In the genomic region with DNA sequence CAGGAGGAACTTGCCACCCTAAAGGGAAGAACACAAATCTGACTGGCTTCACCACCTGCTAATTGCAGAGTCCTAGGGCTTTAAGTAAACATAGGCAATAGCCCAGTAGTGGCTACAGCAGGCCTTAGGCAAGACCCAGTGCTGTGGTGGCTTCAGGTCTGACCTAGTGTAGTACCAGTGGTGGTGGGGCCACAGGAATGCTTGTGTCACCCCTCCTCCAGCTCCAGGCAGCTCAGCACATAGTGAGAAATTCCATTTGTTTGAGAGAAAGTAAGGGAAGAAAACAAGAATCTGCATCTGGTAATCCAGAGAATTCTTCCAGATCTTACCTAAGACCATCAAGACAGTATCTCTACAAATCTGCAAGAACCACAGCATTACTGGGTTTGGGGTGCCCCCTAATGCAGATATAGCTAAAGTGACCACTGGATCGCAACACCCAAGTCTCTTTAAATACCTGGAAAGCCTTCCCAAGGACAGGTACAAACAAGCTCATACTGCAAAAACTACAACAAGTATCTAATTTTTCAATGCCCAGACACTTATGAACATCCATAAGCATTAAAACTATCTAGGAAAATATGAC, we compare ENCODE assay signal across 1 cellular context.
TF ChIP-seq lines count a peak whose summit lies in the region.

No MANE protein-coding gene starts in this region.

TF ChIP-seq in GM23338, 12 proteins besides CTCF, POLR2A, EP300 and RAD21:
- TF ChIP-seq, protein P1, sequence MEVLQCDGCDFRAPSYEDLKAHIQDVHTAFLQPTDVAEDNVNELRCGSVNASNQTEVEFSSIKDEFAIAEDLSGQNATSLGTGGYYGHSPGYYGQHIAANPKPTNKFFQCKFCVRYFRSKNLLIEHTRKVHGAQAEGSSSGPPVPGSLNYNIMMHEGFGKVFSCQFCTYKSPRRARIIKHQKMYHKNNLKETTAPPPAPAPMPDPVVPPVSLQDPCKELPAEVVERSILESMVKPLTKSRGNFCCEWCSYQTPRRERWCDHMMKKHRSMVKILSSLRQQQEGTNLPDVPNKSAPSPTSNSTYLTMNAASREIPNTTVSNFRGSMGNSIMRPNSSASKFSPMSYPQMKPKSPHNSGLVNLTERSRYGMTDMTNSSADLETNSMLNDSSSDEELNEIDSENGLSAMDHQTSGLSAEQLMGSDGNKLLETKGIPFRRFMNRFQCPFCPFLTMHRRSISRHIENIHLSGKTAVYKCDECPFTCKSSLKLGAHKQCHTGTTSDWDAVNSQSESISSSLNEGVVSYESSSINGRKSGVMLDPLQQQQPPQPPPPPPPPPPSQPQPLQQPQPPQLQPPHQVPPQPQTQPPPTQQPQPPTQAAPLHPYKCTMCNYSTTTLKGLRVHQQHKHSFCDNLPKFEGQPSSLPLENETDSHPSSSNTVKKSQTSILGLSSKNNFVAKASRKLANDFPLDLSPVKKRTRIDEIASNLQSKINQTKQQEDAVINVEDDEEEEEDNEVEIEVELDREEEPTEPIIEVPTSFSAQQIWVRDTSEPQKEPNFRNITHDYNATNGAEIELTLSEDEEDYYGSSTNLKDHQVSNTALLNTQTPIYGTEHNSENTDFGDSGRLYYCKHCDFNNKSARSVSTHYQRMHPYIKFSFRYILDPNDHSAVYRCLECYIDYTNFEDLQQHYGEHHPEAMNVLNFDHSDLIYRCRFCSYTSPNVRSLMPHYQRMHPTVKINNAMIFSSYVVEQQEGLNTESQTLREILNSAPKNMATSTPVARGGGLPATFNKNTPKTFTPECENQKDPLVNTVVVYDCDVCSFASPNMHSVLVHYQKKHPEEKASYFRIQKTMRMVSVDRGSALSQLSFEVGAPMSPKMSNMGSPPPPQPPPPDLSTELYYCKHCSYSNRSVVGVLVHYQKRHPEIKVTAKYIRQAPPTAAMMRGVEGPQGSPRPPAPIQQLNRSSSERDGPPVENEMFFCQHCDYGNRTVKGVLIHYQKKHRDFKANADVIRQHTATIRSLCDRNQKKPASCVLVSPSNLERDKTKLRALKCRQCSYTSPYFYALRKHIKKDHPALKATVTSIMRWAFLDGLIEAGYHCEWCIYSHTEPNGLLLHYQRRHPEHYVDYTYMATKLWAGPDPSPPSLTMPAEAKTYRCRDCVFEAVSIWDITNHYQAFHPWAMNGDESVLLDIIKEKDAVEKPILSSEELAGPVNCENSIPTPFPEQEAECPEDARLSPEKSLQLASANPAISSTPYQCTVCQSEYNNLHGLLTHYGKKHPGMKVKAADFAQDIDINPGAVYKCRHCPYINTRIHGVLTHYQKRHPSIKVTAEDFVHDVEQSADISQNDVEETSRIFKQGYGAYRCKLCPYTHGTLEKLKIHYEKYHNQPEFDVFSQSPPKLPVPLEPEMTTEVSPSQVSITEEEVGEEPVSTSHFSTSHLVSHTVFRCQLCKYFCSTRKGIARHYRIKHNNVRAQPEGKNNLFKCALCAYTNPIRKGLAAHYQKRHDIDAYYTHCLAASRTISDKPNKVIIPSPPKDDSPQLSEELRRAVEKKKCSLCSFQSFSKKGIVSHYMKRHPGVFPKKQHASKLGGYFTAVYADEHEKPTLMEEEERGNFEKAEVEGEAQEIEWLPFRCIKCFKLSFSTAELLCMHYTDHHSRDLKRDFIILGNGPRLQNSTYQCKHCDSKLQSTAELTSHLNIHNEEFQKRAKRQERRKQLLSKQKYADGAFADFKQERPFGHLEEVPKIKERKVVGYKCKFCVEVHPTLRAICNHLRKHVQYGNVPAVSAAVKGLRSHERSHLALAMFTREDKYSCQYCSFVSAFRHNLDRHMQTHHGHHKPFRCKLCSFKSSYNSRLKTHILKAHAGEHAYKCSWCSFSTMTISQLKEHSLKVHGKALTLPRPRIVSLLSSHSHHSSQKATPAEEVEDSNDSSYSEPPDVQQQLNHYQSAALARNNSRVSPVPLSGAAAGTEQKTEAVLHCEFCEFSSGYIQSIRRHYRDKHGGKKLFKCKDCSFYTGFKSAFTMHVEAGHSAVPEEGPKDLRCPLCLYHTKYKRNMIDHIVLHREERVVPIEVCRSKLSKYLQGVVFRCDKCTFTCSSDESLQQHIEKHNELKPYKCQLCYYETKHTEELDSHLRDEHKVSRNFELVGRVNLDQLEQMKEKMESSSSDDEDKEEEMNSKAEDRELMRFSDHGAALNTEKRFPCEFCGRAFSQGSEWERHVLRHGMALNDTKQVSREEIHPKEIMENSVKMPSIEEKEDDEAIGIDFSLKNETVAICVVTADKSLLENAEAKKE (CRISPR knock-in tag; IDR thresholded peaks at IDR 0.05) = 0 out of 2 replicates have a peak, but pooled peaks have one; percentile 49
- no peak for TF ChIP-seq EZH2phosphoT487 (IDR thresholded peaks at IDR 0.05; ENCODE audit: unreplicated experiment)
- no peak for TF ChIP-seq ZNF114 (CRISPR knock-in tag; IDR thresholded peaks at IDR 0.05)
